1 cellular context compared by ENCODE assay signal in the genomic region with DNA sequence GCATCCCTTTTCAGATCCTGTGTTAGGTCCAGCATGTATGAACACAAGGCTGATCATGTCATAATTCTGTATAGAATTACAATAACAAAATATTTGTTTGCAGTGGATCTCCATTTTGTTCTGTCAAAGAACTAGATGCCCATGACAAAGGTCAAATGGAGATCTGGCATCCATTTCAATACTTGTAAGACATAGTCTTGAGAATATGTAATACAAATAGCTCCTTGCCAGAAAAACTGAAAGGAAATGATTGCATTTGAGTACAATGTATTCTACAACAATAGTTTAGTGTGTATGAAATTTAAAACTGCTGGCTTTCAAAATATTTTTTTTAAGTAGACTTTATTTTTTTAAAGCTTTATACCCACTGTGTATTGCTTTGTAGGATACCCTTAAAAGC.
TF ChIP-seq lines count a peak whose summit lies in the region.

No MANE protein-coding gene starts in this region.

TF ChIP-seq in SK-N-SH treated with all-trans-retinoic acid at 6 μM for 48 hours, 23 proteins besides CTCF, POLR2A, EP300 and RAD21 (continued from another document):
- TF ChIP-seq, protein P1, sequence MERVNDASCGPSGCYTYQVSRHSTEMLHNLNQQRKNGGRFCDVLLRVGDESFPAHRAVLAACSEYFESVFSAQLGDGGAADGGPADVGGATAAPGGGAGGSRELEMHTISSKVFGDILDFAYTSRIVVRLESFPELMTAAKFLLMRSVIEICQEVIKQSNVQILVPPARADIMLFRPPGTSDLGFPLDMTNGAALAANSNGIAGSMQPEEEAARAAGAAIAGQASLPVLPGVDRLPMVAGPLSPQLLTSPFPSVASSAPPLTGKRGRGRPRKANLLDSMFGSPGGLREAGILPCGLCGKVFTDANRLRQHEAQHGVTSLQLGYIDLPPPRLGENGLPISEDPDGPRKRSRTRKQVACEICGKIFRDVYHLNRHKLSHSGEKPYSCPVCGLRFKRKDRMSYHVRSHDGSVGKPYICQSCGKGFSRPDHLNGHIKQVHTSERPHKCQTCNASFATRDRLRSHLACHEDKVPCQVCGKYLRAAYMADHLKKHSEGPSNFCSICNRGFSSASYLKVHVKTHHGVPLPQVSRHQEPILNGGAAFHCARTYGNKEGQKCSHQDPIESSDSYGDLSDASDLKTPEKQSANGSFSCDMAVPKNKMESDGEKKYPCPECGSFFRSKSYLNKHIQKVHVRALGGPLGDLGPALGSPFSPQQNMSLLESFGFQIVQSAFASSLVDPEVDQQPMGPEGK (CRISPR knock-in tag; IDR thresholded peaks at IDR 0.05; ENCODE audit: borderline replicate concordance) = no peak
- TF ChIP-seq RARB (CRISPR knock-in tag; IDR thresholded peaks at IDR 0.05) = no peak
- no peak for TF ChIP-seq ZNF70 (CRISPR knock-in tag; IDR thresholded peaks at IDR 0.05)
